1 cellular context compared by ENCODE assay signal in the genomic region with DNA sequence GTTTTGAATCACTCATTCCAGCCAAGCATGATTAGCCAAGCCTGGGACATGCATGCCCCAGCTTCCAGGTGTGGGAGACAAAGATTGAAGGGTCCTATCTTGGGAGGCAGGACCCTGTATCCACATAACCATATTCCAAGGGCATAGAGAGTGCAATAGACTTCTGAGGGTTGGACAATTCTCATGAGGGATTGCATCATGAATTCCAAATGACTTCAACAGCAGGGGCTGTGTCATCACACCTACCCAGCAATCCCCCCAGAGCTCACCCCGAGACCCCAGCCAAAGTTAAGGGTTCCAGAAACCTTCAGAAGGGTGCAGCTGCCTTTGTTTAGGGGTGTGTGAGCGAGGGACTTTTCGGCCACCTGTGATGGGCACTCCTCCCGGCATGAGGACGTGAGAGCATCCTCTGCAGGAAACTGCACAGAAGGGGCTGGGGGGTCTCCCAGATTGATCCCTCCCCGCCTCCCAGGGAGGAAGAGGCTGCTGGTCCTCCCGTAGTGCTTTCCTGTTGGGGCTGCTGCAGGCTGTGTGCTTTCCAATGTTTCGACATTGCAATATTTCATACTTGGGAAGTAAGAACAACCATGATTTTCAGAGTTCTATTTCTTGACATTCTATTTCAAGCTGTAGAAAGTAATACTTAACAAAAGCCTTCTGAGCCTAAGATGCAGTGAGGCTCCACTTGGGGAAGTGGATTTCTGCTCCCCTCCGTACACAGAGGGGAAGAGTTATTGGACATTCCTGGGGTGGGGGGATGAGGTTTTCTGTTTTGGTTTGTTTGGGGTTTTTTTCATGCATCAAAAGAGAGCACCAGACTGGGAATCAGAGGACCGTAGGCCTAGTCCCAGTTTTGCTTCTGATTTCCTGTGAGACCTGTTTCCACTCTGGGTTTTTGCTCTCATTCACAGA.
TF ChIP-seq lines count a peak whose summit lies in the region.

No MANE protein-coding gene starts in this region.

TF ChIP-seq in SK-N-SH treated with all-trans-retinoic acid at 6 μM for 48 hours, 23 proteins besides CTCF, POLR2A, EP300 and RAD21 (continued from another document):
- TF ChIP-seq TCF4 (CRISPR knock-in tag; IDR thresholded peaks at IDR 0.05; ENCODE audit: borderline replicate concordance) (no peak), ZNF70 (CRISPR knock-in tag; IDR thresholded peaks at IDR 0.05) (no peak), ZFP30 (CRISPR knock-in tag; IDR thresholded peaks at IDR 0.05) (no peak), ISL1 (CRISPR knock-in tag; IDR thresholded peaks at IDR 0.05) (no peak), PPARA (CRISPR knock-in tag; IDR thresholded peaks at IDR 0.05; ENCODE audit: borderline replicate concordance) (no peak), RARB (CRISPR knock-in tag; IDR thresholded peaks at IDR 0.05) (no peak), ZNF565 (CRISPR knock-in tag; conservative IDR thresholded peaks at IDR 0.05; ENCODE audit: low read depth) (no peak)
